Comparison of ENCODE assay signal across 11 cellular contexts in the genomic region with DNA sequence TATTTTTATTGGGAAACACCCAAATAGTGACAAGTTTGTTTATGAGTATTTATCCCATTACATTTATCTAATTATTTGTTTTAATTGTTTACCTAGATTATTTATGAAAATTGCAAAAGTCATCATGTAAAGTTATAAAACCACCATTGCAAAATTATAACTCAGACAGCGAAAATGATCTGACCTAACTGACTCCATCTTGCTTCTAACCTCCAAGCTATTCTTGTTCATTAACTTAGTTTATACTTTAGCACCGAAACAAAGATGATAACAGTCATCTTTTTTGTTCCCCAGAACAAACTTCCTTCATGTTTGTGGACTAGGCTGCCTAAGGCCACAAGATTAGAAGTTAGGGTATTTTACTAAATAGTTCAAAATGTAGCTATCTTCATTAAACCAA.
"Had no signal": no experiment of that assay in that cellular context is flagged by ENCODE, and none has a peak within 500 bp of the region (broad histone marks: within the 10 kb centered on the region; RNA-seq: fewer than 3 reads in every experiment).

No MANE protein-coding gene starts in this region.

- H3K4me2 ChIP-seq: GM23338 had no signal

- H3K36me3 ChIP-seq: HAP-1 had no signal

- ATAC-seq: GM23338, HCT116 had no signal

- H2AFZ ChIP-seq: GM23248, GM23338 had no signal

- H3K4me1 ChIP-seq: HAP-1 had no signal

- H3K9ac ChIP-seq: GM23248 had no signal

- H3K9me3 ChIP-seq: HAP-1 had no signal

- H3K4me3 ChIP-seq: GM23248, GM23338, HAP-1 had no signal

- H3K27ac ChIP-seq: GM23248 had no signal

- DNase-seq: GM23248, GOT3, H7, H9, HCEC 1CT, HFFc6 had no signal

- FAIRE-seq: H1, H54 had no signal
